Comparison of ENCODE assay signal across 25 cellular contexts in genomic region chr12:10319414-10319813, GRCh38. TPM values are rescaled to one million over a fixed set of nuclear protein-coding genes. Genes with fewer than 3 reads are reported as not detected.
DNase-seq lines count a peak whose midpoint lies in the region; ATAC-seq, FAIRE-seq and TF ChIP-seq lines count a peak whose summit lies in the region.
"Had no signal": no experiment of that assay in that cellular context is flagged by ENCODE, and none has a peak within 500 bp of the region (broad histone marks: within the 10 kb centered on the region; RNA-seq: fewer than 3 reads in every experiment).

No MANE protein-coding gene starts in this region.

- H3K56ac ChIP-seq in H9 (ENCODE audit: insufficient read length, low read depth, low read length) = no peak overlapping the region

- TF ChIP-seq POLR2A in H54 (IDR thresholded peaks at IDR 0.05; ENCODE audit: low read depth, low read length) = no peak

- no peak overlapping the region for H3T11ph ChIP-seq in H9 (ENCODE audit: low read length)

- no peak overlapping the region for H2BK15ac ChIP-seq in H9 (ENCODE audit: low read depth, low read length)

- no peak overlapping the region for H3K4me3 Mint-ChIP-seq in stimulated activated naive CD8-positive, alpha-beta T cell treated with anti-CD3 and anti-CD28 coated beads, Interleukin-15, amount 100 ng/mL, for 72 hours
- H3K4me3 Mint-ChIP-seq in activated T-helper 17 cell treated with anti-CD3 and anti-CD28 coated beads, Interleukin-2, amount 50 U/mL, for 72 hours = peak overlapping the region; percentile 9
- H3K4me3 Mint-ChIP-seq in immature natural killer cell (peak overlapping the region; percentile 27 to 76 (median 58)), H9 (no peak overlapping the region)

- H3K4me2 ChIP-seq in H9 (ENCODE audit: insufficient read depth, insufficient read length, low read length) = no peak overlapping the region

- no peak overlapping the region for H3K14ac ChIP-seq in H9 (ENCODE audit: insufficient read depth, low read length)

- peak overlapping the region in 1 of 2 donors; percentile 16 for H3K27ac Mint-ChIP-seq in stimulated activated naive CD8-positive, alpha-beta T cell treated with anti-CD3 and anti-CD28 coated beads, Interleukin-15, amount 100 ng/mL, for 72 hours
- H3K27ac Mint-ChIP-seq in activated T-helper 17 cell treated with anti-CD3 and anti-CD28 coated beads, Interleukin-2, amount 50 U/mL, for 72 hours = no peak overlapping the region
- H3K27ac Mint-ChIP-seq in immature natural killer cell (peak overlapping the region; percentile 86 to 95 (median 88)), H9 (no peak overlapping the region)

- peaks cover 60% of the 10 kb centered on the region for H3K4me1 Mint-ChIP-seq in stimulated activated naive CD8-positive, alpha-beta T cell treated with anti-CD3 and anti-CD28 coated beads, Interleukin-15, amount 100 ng/mL, for 72 hours
- H3K4me1 Mint-ChIP-seq in activated T-helper 17 cell treated with anti-CD3 and anti-CD28 coated beads, Interleukin-2, amount 50 U/mL, for 72 hours = peaks cover 7% of the 10 kb centered on the region
- H3K4me1 Mint-ChIP-seq in immature natural killer cell = peaks cover 92 to 100% of the 10 kb centered on the region in 2 donors
- H3K4me1 Mint-ChIP-seq in H9 = no peaks in the 10 kb centered on the region

- H4K8ac ChIP-seq in H9 (replicated peaks; ENCODE audit: insufficient read length, low read depth, low read length) = no peak overlapping the region

- H4K20me1 ChIP-seq in H9 (ENCODE audit: control insufficient read depth, insufficient read depth, insufficient read length) = no peaks in the 10 kb centered on the region

- no peak overlapping the region for H2BK20ac ChIP-seq in H9 (ENCODE audit: low read depth, low read length, poor library complexity, severe bottlenecking)

- no peak for TF ChIP-seq CTCF in H9 (conservative IDR thresholded peaks at IDR 0.05)

- no peaks in the 10 kb centered on the region for H3K23me2 ChIP-seq in H9 (ENCODE audit: insufficient read length, low read depth, low read length, poor library complexity, severe bottlenecking)

- no peak overlapping the region for H2AFZ ChIP-seq in H9 (ENCODE audit: low read length)

- no peak overlapping the region for H2BK120ac ChIP-seq in H9 (ENCODE audit: low read depth, low read length, poor library complexity, severe bottlenecking)

- H2BK5ac ChIP-seq in H9 (ENCODE audit: insufficient read length, low read length) = no peak overlapping the region

- no peak overlapping the region for H2AK5ac ChIP-seq in H9 (ENCODE audit: insufficient read length, low read length)

- H3K18ac ChIP-seq in H9 (ENCODE audit: insufficient read length, low read depth, low read length) = no peak overlapping the region

- H3K23ac ChIP-seq in H9 (ENCODE audit: insufficient read length, low read depth, low read length) = no peak overlapping the region

- ATAC-seq in stimulated activated naive CD8-positive, alpha-beta T cell treated with anti-CD3 and anti-CD28 coated beads, Interleukin-15, Interleukin-2, amounts not matched to agents 100 U/mL and 50 U/mL, for 24 hours = peak; percentile 71
- no peak for ATAC-seq in stimulated activated naive CD8-positive, alpha-beta T cell treated with anti-CD3 and anti-CD28 coated beads, Interleukin-15, amount 100 ng/mL, for 72 hours
- no peak for ATAC-seq in activated T-helper 17 cell treated with anti-CD3 and anti-CD28 coated beads, Interleukin-2, amount 50 U/mL, for 72 hours (replicated peaks)
- ATAC-seq: HepG2 had no signal

- H4K91ac ChIP-seq in H9 (ENCODE audit: insufficient read length, low read depth, low read length) = no peak overlapping the region

- H3K79me2 ChIP-seq in H9 (ENCODE audit: insufficient read depth, low read length) = no peaks in the 10 kb centered on the region

- no CpG with 5 or more reads among the region's 3 CpGs for WGBS in H9 (ENCODE audit: extremely low coverage, insufficient read length, low lambda C conversion rate)

- H2BK12ac ChIP-seq in H9 (ENCODE audit: insufficient read length, low read depth, low read length) = no peak overlapping the region

- no peak overlapping the region for H3K9ac ChIP-seq in H9 (ENCODE audit: extremely low read depth, insufficient read length, low read length)

- no peaks in the 10 kb centered on the region for H3K4me1 ChIP-seq in H9 (ENCODE audit: insufficient read depth, low read length)
- H3K4me1 ChIP-seq: SJSA1 had no signal

- H3K27me3 ChIP-seq in H9 (ENCODE audit: insufficient read depth, low read length) = no peaks in the 10 kb centered on the region
- H3K27me3 ChIP-seq: SJSA1 had no signal

- no peaks in the 10 kb centered on the region for H3K27me3 Mint-ChIP-seq in stimulated activated naive CD8-positive, alpha-beta T cell treated with anti-CD3 and anti-CD28 coated beads, Interleukin-15, amount 100 ng/mL, for 72 hours
- peaks cover 15% of the 10 kb centered on the region for H3K27me3 Mint-ChIP-seq in activated T-helper 17 cell treated with anti-CD3 and anti-CD28 coated beads, Interleukin-2, amount 50 U/mL, for 72 hours
- H3K27me3 Mint-ChIP-seq in immature natural killer cell (ENCODE audit: low read depth in 3 of 3) (no peaks in the 10 kb centered on the region), H9 (ENCODE audit: low read depth) (no peaks in the 10 kb centered on the region)

- DNase-seq in stimulated activated naive CD8-positive, alpha-beta T cell treated with anti-CD3 and anti-CD28 coated beads, Interleukin-15, Interleukin-2, amounts not matched to agents 100 U/mL and 50 U/mL, for 24 hours = no peak
- no peak for DNase-seq in stimulated activated naive CD8-positive, alpha-beta T cell treated with anti-CD3 and anti-CD28 coated beads, Interleukin-15, amount 100 ng/mL, for 72 hours
- DNase-seq in immature natural killer cell (no peak), GM19239 (ENCODE audit: insufficient read length, low spot score) (no peak), H9 (no peak), H54 (ENCODE audit: insufficient read length, low spot score) (no peak)
- DNase-seq: C1 segment of cervical spinal cord, Calu3, DND-41, H7, Karpas-422, NCI-H1092, NCI-H1436, NCI-H187, NCI-H2081 treated with DMSO at 0.1 percent for 48 hours, NCI-H2171, NCI-H226, NCI-H510A, NCI-H69, Right ventricle myocardium superior, RPMI8226 had no signal

- no peaks in the 10 kb centered on the region for H3K79me1 ChIP-seq in H9 (ENCODE audit: insufficient read depth, low read depth, low read length, poor library complexity, severe bottlenecking)

- no peaks in the 10 kb centered on the region for H3K9me3 ChIP-seq in H9 (ENCODE audit: control insufficient read depth, low read depth, low read length)
- H3K9me3 ChIP-seq: SJSA1 had no signal

- H4K5ac ChIP-seq in H9 (ENCODE audit: insufficient read length, low read depth, low read length) = no peak overlapping the region

- peaks cover 20 to 23% of the 10 kb centered on the region in 2 donors for H3K9me3 Mint-ChIP-seq in stimulated activated naive CD8-positive, alpha-beta T cell treated with anti-CD3 and anti-CD28 coated beads, Interleukin-15, amount 100 ng/mL, for 72 hours
- no peaks in the 10 kb centered on the region for H3K9me3 Mint-ChIP-seq in activated T-helper 17 cell treated with anti-CD3 and anti-CD28 coated beads, Interleukin-2, amount 50 U/mL, for 72 hours
- H3K9me3 Mint-ChIP-seq in immature natural killer cell (no peaks in the 10 kb centered on the region), H9 (no peaks in the 10 kb centered on the region; a peak in 1 of 5 replicates)

- no peak overlapping the region for H3K27ac ChIP-seq in H9 (ENCODE audit: insufficient read length, low read depth, low read length)
- H3K27ac ChIP-seq: SJSA1 had no signal

- H3K4ac ChIP-seq in H9 (ENCODE audit: low read depth, low read length) = no peak overlapping the region

- FAIRE-seq in GM19239 (lab: Jason Lieb, UNC) (no peak), H54 (lab: Jason Lieb, UNC) (no peak)
- FAIRE-seq: HepG2 had no signal

- no peaks in the 10 kb centered on the region for H3K36me3 Mint-ChIP-seq in activated T-helper 17 cell treated with anti-CD3 and anti-CD28 coated beads, Interleukin-2, amount 50 U/mL, for 72 hours (ENCODE audit: low read depth)
- H3K36me3 Mint-ChIP-seq in immature natural killer cell = peaks cover 46 to 67% (median 55%) of the 10 kb centered on the region in 3 donors
- H3K36me3 Mint-ChIP-seq in H9 (ENCODE audit: insufficient read depth in 1 of 3, low read depth in 3 of 3) = no peaks in the 10 kb centered on the region

RNA-seq across cellular contexts. Expression of gene KLRD1, which starts 11.7 kb away (rescaled TPM):
- 1 to 10 TPM in 1 of 2 donors, not detected in 1; 1.1 TPM for total RNA-seq in activated T-helper 17 cell treated with anti-CD3 and anti-CD28 coated beads, Interleukin-2, amount 50 U/mL, for 72 hours
- polyA plus RNA-seq in immature natural killer cell = 1,000 to 10,000 TPM; 1,034 to 1,330 (median 1,098) TPM
- total RNA-seq in H9 (2021) = not detected in 2 replicates
- total RNA-seq: HepG2, HT1080 had no signal

Comparison
In these comparisons a context has a peak if more than half of its experiments do, and no peak if none do; other contexts are left out.
1. H3K27ac Mint-ChIP-seq: peak in immature natural killer cell (6 of 6); none in activated T-helper 17 cell treated with anti-CD3 and anti-CD28 coated beads, Interleukin-2, amount 50 U/mL, for 72 hours (single experiment) and H9 (0 of 3).
2. H3K4me3 Mint-ChIP-seq: peak in activated T-helper 17 cell treated with anti-CD3 and anti-CD28 coated beads, Interleukin-2, amount 50 U/mL, for 72 hours (single experiment) and immature natural killer cell (5 of 5); none in stimulated activated naive CD8-positive, alpha-beta T cell treated with anti-CD3 and anti-CD28 coated beads, Interleukin-15, amount 100 ng/mL, for 72 hours (0 of 2) and H9 (0 of 2).